In the genomic region with DNA sequence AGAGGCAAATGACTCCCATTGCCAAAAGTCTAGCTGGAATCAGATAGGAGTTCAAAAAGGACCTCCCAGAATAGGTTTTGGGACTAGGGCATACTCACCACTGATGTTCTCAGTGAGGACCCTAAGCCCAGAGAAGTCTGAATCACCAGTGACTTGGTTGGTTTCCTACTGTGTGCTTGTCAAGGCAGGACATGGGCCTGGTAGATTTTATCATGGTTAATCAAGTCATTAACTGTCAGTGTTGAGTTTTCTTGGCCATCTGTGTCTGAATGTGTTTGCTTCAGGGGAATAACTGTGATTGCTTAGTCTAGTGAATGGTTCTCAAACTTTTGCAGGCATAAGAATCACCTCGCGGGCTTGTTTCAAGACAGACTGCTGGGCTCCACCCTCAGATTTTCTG, we compare ENCODE assay signal across 34 cellular contexts.
"Had no signal": no experiment of that assay in that cellular context is flagged by ENCODE, and none has a peak within 500 bp of the region (broad histone marks: within the 10 kb centered on the region; RNA-seq: fewer than 3 reads in every experiment).

No MANE protein-coding gene starts in this region.

- H3K4me1 Mint-ChIP-seq: activated B cell treated with CpG ODN at 0.5 μM for 24 hours; activated CD4-positive, alpha-beta T cell treated with anti-CD3 and anti-CD28 coated beads, Interleukin-2, amount 10 ng/mL, durations not matched to agents 24 days and 14 days; activated naive CD8-positive, alpha-beta T cell treated with anti-CD3 and anti-CD28 coated beads for 36 hours; activated T-helper 17 cell treated with anti-CD3 and anti-CD28 coated beads, Interleukin-2, amount 50 U/mL, for 72 hours; T-cell; T-helper 17 cell had no signal

- H3K4me3 Mint-ChIP-seq: activated B cell treated with CpG ODN at 0.5 μM for 24 hours; activated CD4-positive, alpha-beta memory T cell treated with anti-CD3 and anti-CD28 coated beads for 36 hours; activated CD4-positive, alpha-beta T cell treated with anti-CD3 and anti-CD28 coated beads, Interleukin-2, amount 10 ng/mL, durations not matched to agents 24 days and 14 days; activated CD8-positive, alpha-beta T cell treated with anti-CD3 and anti-CD28 coated beads, Interleukin-2, amount 10 ng/mL, durations not matched to agents 7 days and 5 days; activated naive CD4-positive, alpha-beta T cell treated with anti-CD3 and anti-CD28 coated beads for 36 hours; activated naive CD8-positive, alpha-beta T cell treated with anti-CD3 and anti-CD28 coated beads for 36 hours; activated T-cell treated with anti-CD3 and anti-CD28 coated beads, Interleukin-2, amount 50 U/mL, for 4 hours; activated T-cell treated with anti-CD3 and anti-CD28 coated beads, Interleukin-2, amount 50 U/mL, for 72 hours; activated T-helper 1 cell treated with anti-CD3 and anti-CD28 coated beads, Interleukin-12 subunit alpha, Interleukin-12 subunit beta, Interleukin-2, Interleukin-4 antibody, amounts not matched to agents 30 ng/mL and 10 ng/mL and 1 ng/mL, durations not matched to agents 14 hours and 24 hours and 36 hours; activated T-helper 17 cell treated with anti-CD3 and anti-CD28 coated beads, Interleukin-2, amount 50 U/mL, for 72 hours; T-cell; T-helper 17 cell had no signal

- H3K9me3 Mint-ChIP-seq: activated naive CD4-positive, alpha-beta T cell treated with anti-CD3 and anti-CD28 coated beads for 36 hours; activated T-helper 1 cell treated with anti-CD3 and anti-CD28 coated beads, Interleukin-12 subunit alpha, Interleukin-12 subunit beta, Interleukin-2, Interleukin-4 antibody, amounts not matched to agents 30 ng/mL and 10 ng/mL and 1 ng/mL, durations not matched to agents 14 hours and 24 hours and 36 hours had no signal

- H3K9me3 ChIP-seq: adrenal gland had no signal

- H3K36me3 Mint-ChIP-seq: activated CD4-positive, alpha-beta memory T cell treated with anti-CD3 and anti-CD28 coated beads for 36 hours; activated naive CD4-positive, alpha-beta T cell treated with anti-CD3 and anti-CD28 coated beads, Interleukin-2, amount 50 U/mL, for 72 hours; activated naive CD8-positive, alpha-beta T cell treated with anti-CD3 and anti-CD28 coated beads for 36 hours; T-cell had no signal

- H3K27me3 Mint-ChIP-seq: activated CD4-positive, alpha-beta memory T cell treated with anti-CD3 and anti-CD28 coated beads for 36 hours; activated CD4-positive, alpha-beta T cell treated with anti-CD3 and anti-CD28 coated beads, Interleukin-2, amount 10 ng/mL, durations not matched to agents 24 days and 14 days; T-helper 17 cell had no signal

- H3K4me1 ChIP-seq: adrenal gland, body of pancreas had no signal

- H3K27ac Mint-ChIP-seq: activated B cell treated with CpG ODN at 0.5 μM for 24 hours; activated CD4-positive, alpha-beta memory T cell treated with anti-CD3 and anti-CD28 coated beads for 36 hours; activated CD4-positive, alpha-beta T cell treated with anti-CD3 and anti-CD28 coated beads, Interleukin-2, amount 10 ng/mL, durations not matched to agents 24 days and 14 days; activated CD8-positive, alpha-beta T cell treated with anti-CD3 and anti-CD28 coated beads, Interleukin-2, amount 10 ng/mL, durations not matched to agents 7 days and 5 days; activated naive CD4-positive, alpha-beta T cell treated with anti-CD3 and anti-CD28 coated beads for 36 hours; activated naive CD4-positive, alpha-beta T cell treated with anti-CD3 and anti-CD28 coated beads, Interleukin-2, amount 50 U/mL, for 72 hours; activated naive CD8-positive, alpha-beta T cell treated with anti-CD3 and anti-CD28 coated beads for 36 hours; activated T-cell treated with anti-CD3 and anti-CD28 coated beads, Interleukin-2, amount 50 U/mL, for 72 hours; activated T-helper 1 cell treated with anti-CD3 and anti-CD28 coated beads, Interleukin-12 subunit alpha, Interleukin-12 subunit beta, Interleukin-2, Interleukin-4 antibody, amounts not matched to agents 30 ng/mL and 10 ng/mL and 1 ng/mL, durations not matched to agents 14 hours and 24 hours and 36 hours; activated T-helper 17 cell treated with anti-CD3 and anti-CD28 coated beads, Interleukin-2, amount 50 U/mL, for 72 hours; T-cell; T-helper 17 cell had no signal

- H3K27ac ChIP-seq: adrenal gland, body of pancreas, brain microvascular endothelial cell, VCaP had no signal

- H3K4me3 ChIP-seq: adrenal gland, body of pancreas had no signal

- DNase-seq: activated B cell treated with CpG ODN at 0.5 μM for 24 hours; activated CD4-positive, alpha-beta memory T cell treated with anti-CD3 and anti-CD28 coated beads for 36 hours; activated CD4-positive, alpha-beta T cell treated with anti-CD3 and anti-CD28 coated beads for 4 hours; activated CD4-positive, alpha-beta T cell treated with anti-CD3 and anti-CD28 coated beads, Interleukin-2, amount 10 ng/mL, durations not matched to agents 24 days and 14 days; activated CD4-positive, alpha-beta T cell treated with anti-CD3 and anti-CD28 coated beads, Interleukin-2, amount 50 U/mL, for 1 hour; activated CD4-positive, alpha-beta T cell treated with anti-CD3 and anti-CD28 coated beads, Interleukin-2, amount 50 U/mL, for 4 hours; activated CD4-positive, CD25-positive, alpha-beta regulatory T cell treated with anti-CD3 and anti-CD28 coated beads, Interleukin-2, amount 50 U/mL, for 72 hours; activated CD8-positive, alpha-beta memory T cell treated with anti-CD3 and anti-CD28 coated beads, Interleukin-2, amount 50 U/mL, for 4 hours; activated CD8-positive, alpha-beta T cell treated with anti-CD3 and anti-CD28 coated beads, Interleukin-2, amount 10 ng/mL, durations not matched to agents 7 days and 5 days; activated effector memory CD4-positive, alpha-beta T cell treated with anti-CD3 and anti-CD28 coated beads, Interleukin-2, amount 50 U/mL, for 16 hours; activated gamma-delta T cell treated with Interleukin-2 at 50 U/mL for 16 hours; activated naive CD4-positive, alpha-beta T cell; activated naive CD4-positive, alpha-beta T cell treated with anti-CD3 and anti-CD28 coated beads for 36 hours; activated naive CD4-positive, alpha-beta T cell treated with anti-CD3 and anti-CD28 coated beads, Interleukin-2, amount 50 U/mL, for 16 hours; activated naive CD8-positive, alpha-beta T cell treated with anti-CD3 and anti-CD28 coated beads for 36 hours; activated T-cell treated with anti-CD3 and anti-CD28 coated beads for 4 hours; activated T-cell treated with anti-CD3 and anti-CD28 coated beads, Interleukin-2, amount 50 U/mL, for 1 hour; activated T-cell treated with anti-CD3 and anti-CD28 coated beads, Interleukin-2, amount 50 U/mL, for 4 hours; activated T-cell treated with anti-CD3 and anti-CD28 coated beads, Interleukin-2, amount 50 U/mL, for 72 hours; adrenal gland; amniotic stem cell; aorta; body of pancreas; brain microvascular endothelial cell; central memory CD4-positive, alpha-beta T cell; T-cell; T-helper 17 cell; T1000 had no signal

- ATAC-seq: activated CD8-positive, alpha-beta T cell treated with anti-CD3 and anti-CD28 coated beads, Interleukin-2, amount 10 ng/mL, durations not matched to agents 7 days and 5 days; activated naive CD4-positive, alpha-beta T cell treated with anti-CD3 and anti-CD28 coated beads, Interleukin-2, amount 50 U/mL, for 72 hours; activated T-cell treated with anti-CD3 and anti-CD28 coated beads, Interleukin-2, amount 50 U/mL, for 4 hours; activated T-cell treated with anti-CD3 and anti-CD28 coated beads, Interleukin-2, amount 50 U/mL, for 72 hours; activated T-helper 17 cell treated with anti-CD3 and anti-CD28 coated beads, Interleukin-2, amount 50 U/mL, for 72 hours; body of pancreas; T-cell; T-helper 17 cell had no signal

- FAIRE-seq: astrocyte, TTC549 had no signal

- H3K36me3 ChIP-seq: adrenal gland, brain microvascular endothelial cell had no signal

- H3K27me3 ChIP-seq: adrenal gland, body of pancreas, brain microvascular endothelial cell had no signal
